Comparison of ENCODE assay signal across 14 cellular contexts in the genomic region with DNA sequence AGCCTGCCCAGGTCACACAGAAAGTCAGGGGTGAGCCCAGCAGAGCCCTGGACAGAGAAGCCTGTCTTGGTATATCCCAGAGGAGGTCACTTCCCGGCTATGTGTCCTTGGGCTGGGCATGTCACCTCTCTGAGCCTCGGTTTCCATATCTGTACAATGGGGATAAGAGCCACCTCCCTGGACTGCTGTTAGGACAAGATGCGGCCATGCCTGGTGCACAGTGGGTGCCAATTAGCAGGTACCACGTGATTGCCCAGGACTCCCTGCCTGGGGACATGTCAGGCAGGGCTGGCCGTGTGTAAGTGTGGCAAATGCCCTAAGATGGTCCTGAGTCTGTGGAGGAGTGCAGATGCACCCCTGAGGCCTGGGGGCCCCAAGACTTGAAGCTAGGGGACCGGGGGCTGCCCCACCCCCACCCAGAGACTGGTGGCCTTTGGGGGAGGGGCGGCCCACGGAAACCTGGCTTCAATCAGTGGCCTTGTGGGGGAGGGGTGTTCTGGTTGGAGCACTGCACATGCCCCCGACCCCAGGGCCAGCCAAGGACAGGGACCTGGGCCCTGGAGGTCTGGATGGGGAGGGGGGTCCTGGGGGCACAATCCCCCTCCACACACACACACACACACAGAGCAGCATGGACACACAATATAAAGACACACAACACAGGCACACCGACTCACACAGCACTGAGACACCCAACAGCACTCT. TPM values are rescaled to one million over a fixed set of nuclear protein-coding genes. Genes with fewer than 3 reads are reported as not detected.
DNase-seq lines count a peak whose midpoint lies in the region; ATAC-seq and TF ChIP-seq lines count a peak whose summit lies in the region.
"Had no signal": no experiment of that assay in that cellular context is flagged by ENCODE, and none has a peak within 500 bp of the region (broad histone marks: within the 10 kb centered on the region; RNA-seq: fewer than 3 reads in every experiment).

No MANE protein-coding gene starts in this region.

- H3K9ac ChIP-seq in mucosa of rectum (ENCODE audit: low read depth in 1 of 2, low read length in 2 of 2): no peak overlapping the region

- H3K36me3 Mint-ChIP-seq in brain: no peaks in the 10 kb centered on the region
- H3K36me3 Mint-ChIP-seq in naive thymus-derived CD4-positive, alpha-beta T cell: no peaks in the 10 kb centered on the region

- intact Hi-C loops in heart left ventricle (cut with DNase I) (no loop called here), left cardiac atrium (cut with DNase I) (no loop called here)
- intact Hi-C loops in naive thymus-derived CD4-positive, alpha-beta T cell (cut with micrococcal nuclease): no loop called here

- WGBS in heart left ventricle, 4 donors: 52 to 63% (median 58%) methylated on average over 7 to 10 of the region's 10 CpGs
- WGBS in upper lobe of left lung, 2 donors: 68% methylated on average over 8 of the region's 10 CpGs; no CpG with 5 or more reads in 1 of the 2 donors

- peaks cover 15% of the 10 kb centered on the region for H3K4me1 Mint-ChIP-seq in brain
- H3K4me1 Mint-ChIP-seq in naive thymus-derived CD4-positive, alpha-beta T cell: peaks cover 0 to 3% (median 0%) of the 10 kb centered on the region in 7 donors

- H3K9me3 Mint-ChIP-seq in brain: no peaks in the 10 kb centered on the region
- H3K9me3 Mint-ChIP-seq in naive thymus-derived CD4-positive, alpha-beta T cell: no peaks in the 10 kb centered on the region
- H3K9me3 Mint-ChIP-seq: activated T-helper 2 cell treated with anti-CD3 and anti-CD28 coated beads, Interferon-gamma antibody, Interleukin-2, Interleukin-4, amounts not matched to agents 10 μg/mL and 5 μg/mL and 100 μg/mL, durations not matched to agents 14 hours and 24 hours and 36 hours had no signal

- no peaks in the 10 kb centered on the region for H3K9me3 ChIP-seq in heart left ventricle
- H3K9me3 ChIP-seq in mucosa of rectum (ENCODE audit: control insufficient read depth in 2 of 2, low read length in 2 of 2): no peaks in the 10 kb centered on the region
- H3K9me3 ChIP-seq in upper lobe of left lung: no peaks in the 10 kb centered on the region
- no peaks in the 10 kb centered on the region for H3K9me3 ChIP-seq in naive thymus-derived CD4-positive, alpha-beta T cell (ENCODE audit: control insufficient read depth in 2 of 3, low read length in 3 of 3)
- H3K9me3 ChIP-seq: thoracic aorta had no signal

- POLR2A ChIA-PET in naive thymus-derived CD4-positive, alpha-beta T cell (lab: Charles Lee): no interaction called here

- no peak for DNase-seq in heart left ventricle
- DNase-seq in left cardiac atrium: no peak
- DNase-seq in upper lobe of left lung: no peak
- no peak for DNase-seq in naive thymus-derived CD4-positive, alpha-beta T cell
- DNase-seq in NCI-H526 (lab: John Stamatoyannopoulos, UW): no peak
- no peak for DNase-seq in activated CD4-positive, alpha-beta T cell treated with anti-CD3 and anti-CD28 coated beads, Interleukin-2, amount 50 U/mL, for 4 hours
- DNase-seq: foreskin keratinocyte; NCI-H1048; SIG-M5; stimulated activated CD4-positive, alpha-beta T cell treated with anti-CD3 and anti-CD28 coated beads, Interleukin-4, amount 100 ng/mL, for 1 hour had no signal

- no peak for TF ChIP-seq CTCF in heart left ventricle (IDR thresholded peaks at IDR 0.05)
- no peak for TF ChIP-seq CTCF in brain (conservative IDR thresholded peaks at IDR 0.05)
- TF ChIP-seq CTCF in upper lobe of left lung (IDR thresholded peaks at IDR 0.05): no peak

- H3K4me3 ChIP-seq in heart left ventricle (peak overlapping the region in 9 of 12 donors; percentile 18 to 61 (median 39)), mucosa of rectum (ENCODE audit: low read length in 2 of 2) (peak overlapping the region; percentile 24 to 68), upper lobe of left lung (peak overlapping the region; percentile 3 to 43 (median 34))
- H3K4me3 ChIP-seq in naive thymus-derived CD4-positive, alpha-beta T cell (ENCODE audit: low read length): no peak overlapping the region
- H3K4me3 ChIP-seq: thoracic aorta had no signal

- H3K36me3 ChIP-seq in heart left ventricle: no peaks in the 10 kb centered on the region
- no peaks in the 10 kb centered on the region for H3K36me3 ChIP-seq in mucosa of rectum (ENCODE audit: control insufficient read depth in 2 of 2, insufficient read depth in 2 of 2, low read length in 2 of 2)
- H3K36me3 ChIP-seq in upper lobe of left lung: no peaks in the 10 kb centered on the region
- no peaks in the 10 kb centered on the region for H3K36me3 ChIP-seq in naive thymus-derived CD4-positive, alpha-beta T cell (ENCODE audit: control insufficient read depth in 2 of 3, insufficient read depth in 3 of 3, low read length in 3 of 3)
- H3K36me3 ChIP-seq: thoracic aorta had no signal

- peak overlapping the region in 1 of 12 donors; percentile 22 for H3K27ac ChIP-seq in heart left ventricle
- H3K27ac ChIP-seq in mucosa of rectum (ENCODE audit: low read depth in 2 of 2, low read length in 2 of 2): peak overlapping the region; percentile 38 to 39
- H3K27ac ChIP-seq in upper lobe of left lung: peak overlapping the region in 3 of 4 donors; percentile 3 to 60 (median 27)
- no peak overlapping the region for H3K27ac ChIP-seq in naive thymus-derived CD4-positive, alpha-beta T cell (ENCODE audit: low read depth, low read length)
- H3K27ac ChIP-seq: foreskin keratinocyte, thoracic aorta had no signal

- TF ChIP-seq POLR2A in heart left ventricle (IDR thresholded peaks at IDR 0.05) (no peak), upper lobe of left lung (IDR thresholded peaks at IDR 0.05) (no peak)

- peak overlapping the region in 3 of 5 experiments; percentile 51 to 91 (median 86) for H3K27ac Mint-ChIP-seq in brain
- peak overlapping the region in 3 of 9 donors; percentile 7 to 59 (median 19) for H3K27ac Mint-ChIP-seq in naive thymus-derived CD4-positive, alpha-beta T cell
- H3K27ac Mint-ChIP-seq: activated T-helper 2 cell treated with anti-CD3 and anti-CD28 coated beads, Interferon-gamma antibody, Interleukin-2, Interleukin-4, amounts not matched to agents 10 μg/mL and 5 μg/mL and 100 μg/mL, durations not matched to agents 14 hours and 24 hours and 36 hours had no signal

- no peaks in the 10 kb centered on the region for H3K4me1 ChIP-seq in heart left ventricle
- H3K4me1 ChIP-seq in mucosa of rectum (ENCODE audit: control insufficient read depth in 2 of 2, insufficient read depth in 2 of 2, low read length in 2 of 2): peaks cover 0 to 3% of the 10 kb centered on the region in 2 donors
- H3K4me1 ChIP-seq in upper lobe of left lung: no peaks in the 10 kb centered on the region
- H3K4me1 ChIP-seq in naive thymus-derived CD4-positive, alpha-beta T cell (ENCODE audit: control insufficient read depth in 2 of 2, insufficient read depth in 2 of 2, low read length in 2 of 2): no peaks in the 10 kb centered on the region
- H3K4me1 ChIP-seq: foreskin keratinocyte had no signal

- peak overlapping the region in 3 of 5 experiments; percentile 79 to 86 (median 85) for H3K4me3 Mint-ChIP-seq in brain
- H3K4me3 Mint-ChIP-seq in naive thymus-derived CD4-positive, alpha-beta T cell: no peak overlapping the region

- no peak for TF ChIP-seq EP300 in upper lobe of left lung (IDR thresholded peaks at IDR 0.05)

- ATAC-seq in heart left ventricle (no peak), left cardiac atrium (no peak), upper lobe of left lung (ENCODE audit: low FRiP score in 2 of 2) (no peak)
- no peak for ATAC-seq in naive thymus-derived CD4-positive, alpha-beta T cell

- H3K27me3 Mint-ChIP-seq in brain: no peaks in the 10 kb centered on the region
- H3K27me3 Mint-ChIP-seq in naive thymus-derived CD4-positive, alpha-beta T cell: no peaks in the 10 kb centered on the region

- CTCF ChIA-PET in naive thymus-derived CD4-positive, alpha-beta T cell (lab: Charles Lee): no interaction called here

- H3K27me3 ChIP-seq in heart left ventricle (no peaks in the 10 kb centered on the region), mucosa of rectum (ENCODE audit: control insufficient read depth in 2 of 2, insufficient read depth in 2 of 2, low read length in 2 of 2) (no peaks in the 10 kb centered on the region), upper lobe of left lung (no peaks in the 10 kb centered on the region)
- H3K27me3 ChIP-seq in naive thymus-derived CD4-positive, alpha-beta T cell (ENCODE audit: control insufficient read depth in 2 of 2, insufficient read depth in 2 of 2, low read length in 2 of 2): no peaks in the 10 kb centered on the region
- H3K27me3 ChIP-seq: foreskin keratinocyte had no signal

RNA-seq across cellular contexts. Expression of a gene that starts 0.9 kb away (rescaled TPM):
- total RNA-seq in heart left ventricle (10 to 100 TPM in 1 of 9 donors, 1 to 10 TPM in 7, under 1 TPM in 1; 0.19 to 11.0 (median 2.2) TPM), left cardiac atrium (1 to 10 TPM; 3.0 to 4.3 TPM), upper lobe of left lung (10 to 100 TPM in 5 of 6 donors, 1 to 10 TPM in 1; 1.5 to 50.7 (median 20.5) TPM)
- polyA plus RNA-seq in heart left ventricle (1 to 10 TPM in 1 of 2 donors, under 1 TPM in 1; 0.80 to 3.0 TPM), brain (ENCODE audit: insufficient read depth, low read depth, low replicate concordance) (4.6 TPM)
- total RNA-seq in naive thymus-derived CD4-positive, alpha-beta T cell: 1 to 10 TPM in 2 of 5 experiments, under 1 TPM in 2, not detected in 1; 0.27 to 1.6 (median 0.81) TPM
- polyA plus RNA-seq in naive thymus-derived CD4-positive, alpha-beta T cell: under 1 TPM; 0.13 to 0.59 TPM
- total RNA-seq: activated T-helper 2 cell treated with anti-CD3 and anti-CD28 coated beads, Interferon-gamma antibody, Interleukin-2, Interleukin-4, amounts not matched to agents 10 μg/mL and 5 μg/mL and 100 μg/mL, durations not matched to agents 14 hours and 24 hours and 36 hours; foreskin keratinocyte had no signal

RNA-seq across cellular contexts. Expression of a gene that starts 34.6 kb away (rescaled TPM):
- total RNA-seq in heart left ventricle: 100 to 1,000 TPM; 289 to 632 (median 497) TPM
- polyA plus RNA-seq in heart left ventricle: 100 to 1,000 TPM; 203 to 335 TPM
- 100 to 1,000 TPM; 241 to 261 TPM for total RNA-seq in left cardiac atrium
- 108 TPM for polyA plus RNA-seq in brain (ENCODE audit: insufficient read depth, low read depth, low replicate concordance)
- total RNA-seq in upper lobe of left lung: 100 to 1,000 TPM; 130 to 192 (median 152) TPM
- total RNA-seq in naive thymus-derived CD4-positive, alpha-beta T cell: 100 to 1,000 TPM in 4 of 5 experiments, 10 to 100 TPM in 1; 51.7 to 212 (median 191) TPM
- 100 to 1,000 TPM; 325 to 401 TPM for polyA plus RNA-seq in naive thymus-derived CD4-positive, alpha-beta T cell

RNA-seq across cellular contexts. Expression of a gene that starts 36.0 kb away (rescaled TPM):
- total RNA-seq in heart left ventricle: 10 to 100 TPM; 19.5 to 33.2 (median 27.4) TPM
- 10 to 100 TPM; 13.3 to 20.3 TPM for polyA plus RNA-seq in heart left ventricle
- total RNA-seq in left cardiac atrium: 10 to 100 TPM; 24.5 to 25.3 TPM
- polyA plus RNA-seq in brain (ENCODE audit: insufficient read depth, low read depth, low replicate concordance): 36.6 TPM
- total RNA-seq in upper lobe of left lung: 100 to 1,000 TPM in 1 of 6 donors, 10 to 100 TPM in 5; 36.9 to 235 (median 63.9) TPM
- total RNA-seq in naive thymus-derived CD4-positive, alpha-beta T cell: 10 to 100 TPM; 80.0 to 99.3 (median 87.6) TPM
- polyA plus RNA-seq in naive thymus-derived CD4-positive, alpha-beta T cell: 10 to 100 TPM; 34.3 to 49.2 TPM

RNA-seq across cellular contexts. Expression of a gene that starts 36.7 kb away (rescaled TPM):
- total RNA-seq in heart left ventricle (10 to 100 TPM in 2 of 9 donors, 1 to 10 TPM in 7; 1.1 to 26.7 (median 4.0) TPM), left cardiac atrium (10 to 100 TPM in 1 of 2 donors, 1 to 10 TPM in 1; 4.5 to 12.5 TPM), upper lobe of left lung (10 to 100 TPM; 25.2 to 71.4 (median 42.5) TPM)
- polyA plus RNA-seq in heart left ventricle (1 to 10 TPM; 1.0 to 4.5 TPM), brain (ENCODE audit: insufficient read depth, low read depth, low replicate concordance) (8.1 TPM)
- total RNA-seq in naive thymus-derived CD4-positive, alpha-beta T cell: 100 to 1,000 TPM in 4 of 5 experiments, 10 to 100 TPM in 1; 54.3 to 217 (median 154) TPM
- 100 to 1,000 TPM; 530 to 831 TPM for polyA plus RNA-seq in naive thymus-derived CD4-positive, alpha-beta T cell

Comparison
In these comparisons a context has a peak if more than half of its experiments do, and no peak if none do; other contexts are left out.
1. H3K4me3 Mint-ChIP-seq: peak in brain (3 of 5); none in naive thymus-derived CD4-positive, alpha-beta T cell (0 of 10).